Comparison of ENCODE assay signal across 12 cellular contexts in genomic region chrX:126165721-126166401, GRCh38. TPM values are rescaled to one million over a fixed set of nuclear protein-coding genes. Genes with fewer than 3 reads are reported as not detected.
DNase-seq lines count a peak whose midpoint lies in the region; ATAC-seq and TF ChIP-seq lines count a peak whose summit lies in the region.
"Had no signal": no experiment of that assay in that cellular context is flagged by ENCODE, and none has a peak within 500 bp of the region (broad histone marks: within the 10 kb centered on the region; RNA-seq: fewer than 3 reads in every experiment).

TSS of gene DCAF12L2 (minus strand) at chrX:126166289. CDS start at chrX:126165924, 365 bp downstream.

- H3K36me3 ChIP-seq in PC-3 (ENCODE audit: low read depth, low read length) (no peaks in the 10 kb centered on the region), psoas muscle (ENCODE audit: insufficient read depth in 1 of 2, low read depth in 1 of 2) (no peaks in the 10 kb centered on the region)
- H3K36me3 ChIP-seq: neutrophil had no signal

- no CpG with 5 or more reads among the region's 87 CpGs for WGBS in H9 (ENCODE audit: extremely low coverage, insufficient read length, low lambda C conversion rate)
- WGBS in psoas muscle, 3 donors = 1 to 40% (median 2%) methylated on average over 20 to 84 of the region's 87 CpGs

- no peak within 1 kb of the TSS for H2BK120ac ChIP-seq in H9 (ENCODE audit: low read depth, low read length, poor library complexity, severe bottlenecking)

- no peak within 1 kb of the TSS for H3K4ac ChIP-seq in H9 (ENCODE audit: low read depth, low read length)

- H3K23me2 ChIP-seq in H9 (ENCODE audit: insufficient read length, low read depth, low read length, poor library complexity, severe bottlenecking) = no peaks in the 10 kb centered on the region

- H3K56ac ChIP-seq in H9 (ENCODE audit: insufficient read length, low read depth, low read length) = no peak within 1 kb of the TSS

- no peaks in the 10 kb centered on the region for H3K79me1 ChIP-seq in H9 (ENCODE audit: insufficient read depth, low read depth, low read length, poor library complexity, severe bottlenecking)

- no peak within 1 kb of the TSS for H3T11ph ChIP-seq in H9 (ENCODE audit: low read length)

- no TSS peak for BruUV-seq in PC-3 (replicated peaks; lab: Mats Ljungman, UMichigan)

- H3K9me3 Mint-ChIP-seq in H9 = peaks cover 6 to 56% of the 10 kb centered on the region in 2 experiments
- H3K9me3 Mint-ChIP-seq: effector memory CD8-positive, alpha-beta T cell had no signal

- peak within 1 kb of the TSS; percentile 60 for H3K4me3 ChIP-seq in PC-3 (ENCODE audit: low read length)
- H3K4me3 ChIP-seq in psoas muscle = peak within 1 kb of the TSS; percentile 41
- H3K4me3 ChIP-seq: GM12878 had no signal

- no peak within 1 kb of the TSS for H2BK5ac ChIP-seq in H9 (ENCODE audit: insufficient read length, low read length)

- H2BK20ac ChIP-seq in H9 (ENCODE audit: low read depth, low read length, poor library complexity, severe bottlenecking) = no peak within 1 kb of the TSS

- no peak within 1 kb of the TSS for H4K8ac ChIP-seq in H9 (replicated peaks; ENCODE audit: insufficient read length, low read depth, low read length)

- H3K27me3 Mint-ChIP-seq in H9 (ENCODE audit: low read depth) = peaks cover 33% of the 10 kb centered on the region
- H3K27me3 Mint-ChIP-seq: effector memory CD8-positive, alpha-beta T cell had no signal

- H3K27ac Mint-ChIP-seq in H9 = no peak within 1 kb of the TSS
- H3K27ac Mint-ChIP-seq: effector memory CD8-positive, alpha-beta T cell had no signal

- no peak within 1 kb of the TSS for H4K5ac ChIP-seq in H9 (ENCODE audit: insufficient read length, low read depth, low read length)

- peaks cover 0 to 2% (median 0%) of the 10 kb centered on the region in 3 experiments; a peak in 1 of 7 replicates for H3K36me3 Mint-ChIP-seq in H9 (ENCODE audit: insufficient read depth in 1 of 3, low read depth in 3 of 3)

- DNase-seq in H9 (peak; percentile 47), PC-3 (no peak), left ventricle myocardium superior (peak; percentile 27), psoas muscle (peak; percentile 10 to 50), foreskin melanocyte (no peak)
- no peak for DNase-seq in effector CD4-positive, alpha-beta T cell
- DNase-seq: effector memory CD8-positive, alpha-beta T cell; stimulated activated naive CD4-positive, alpha-beta T cell treated with Interleukin-2 at 50 U/mL for 16 hours had no signal

- H3K4me2 ChIP-seq in H9 (ENCODE audit: insufficient read depth, insufficient read length, low read length) = peak within 1 kb of the TSS; percentile 32
- peak within 1 kb of the TSS; percentile 62 for H3K4me2 ChIP-seq in PC-3 (ENCODE audit: low read length)

- H3F3A ChIP-seq in PC-3 (ENCODE audit: low read length, unreplicated experiment) = no peaks in the 10 kb centered on the region

- no peak for TF ChIP-seq CTCF in H9 (conservative IDR thresholded peaks at IDR 0.05)
- no peak for TF ChIP-seq CTCF in PC-3 (conservative IDR thresholded peaks at IDR 0.05; ENCODE audit: low read depth, low read length)
- no peak for TF ChIP-seq CTCF in psoas muscle (IDR thresholded peaks at IDR 0.05)

- H2AFZ ChIP-seq in H9 (ENCODE audit: low read length) = no peak within 1 kb of the TSS
- peak within 1 kb of the TSS; percentile 45 for H2AFZ ChIP-seq in PC-3 (ENCODE audit: low read length)

- H3K27ac ChIP-seq in H9 (ENCODE audit: insufficient read length, low read depth, low read length) (no peak within 1 kb of the TSS), PC-3 (ENCODE audit: low read length) (no peak within 1 kb of the TSS), psoas muscle (no peak within 1 kb of the TSS)
- H3K27ac ChIP-seq: neutrophil had no signal

- ATAC-seq in PC-3 (peak; percentile 61), left ventricle myocardium superior (peak; percentile 24), psoas muscle (no peak), GM18517 (IDR thresholded peaks at IDR 0.05; ENCODE audit: unreplicated experiment) (no peak), GM18498 (IDR thresholded peaks at IDR 0.05; ENCODE audit: unreplicated experiment) (no peak)
- ATAC-seq: effector memory CD8-positive, alpha-beta T cell; GM12878 had no signal

- H3K4me3 Mint-ChIP-seq in H9 = peak within 1 kb of the TSS; percentile 61 to 72; a peak in 4 of 5 replicates
- H3K4me3 Mint-ChIP-seq: effector memory CD8-positive, alpha-beta T cell had no signal

- H2AK5ac ChIP-seq in H9 (ENCODE audit: insufficient read length, low read length) = no peak within 1 kb of the TSS

- H3K4me1 Mint-ChIP-seq in H9 = no peaks in the 10 kb centered on the region

- no peak within 1 kb of the TSS for H4K91ac ChIP-seq in H9 (ENCODE audit: insufficient read length, low read depth, low read length)

- peak within 1 kb of the TSS; percentile 63 for H3K14ac ChIP-seq in H9 (ENCODE audit: insufficient read depth, low read length)

- H3K9me3 ChIP-seq in H9 (ENCODE audit: control insufficient read depth, low read depth, low read length) (peaks cover 3% of the 10 kb centered on the region), PC-3 (ENCODE audit: low read length) (no peaks in the 10 kb centered on the region), psoas muscle (no peaks in the 10 kb centered on the region)
- H3K9me3 ChIP-seq: neutrophil had no signal

- no peak within 1 kb of the TSS for H2BK12ac ChIP-seq in H9 (ENCODE audit: insufficient read length, low read depth, low read length)

- H3K23ac ChIP-seq in H9 (ENCODE audit: insufficient read length, low read depth, low read length) = no peak within 1 kb of the TSS

- H3K9ac ChIP-seq in H9 (ENCODE audit: extremely low read depth, insufficient read length, low read length) (no peak within 1 kb of the TSS), PC-3 (ENCODE audit: low read length) (no peak within 1 kb of the TSS)

- H3K4me1 ChIP-seq in H9 (ENCODE audit: insufficient read depth, low read length) (no peaks in the 10 kb centered on the region), PC-3 (ENCODE audit: insufficient read depth, low read length) (no peaks in the 10 kb centered on the region), psoas muscle (no peaks in the 10 kb centered on the region)

- no peak within 1 kb of the TSS for H2BK15ac ChIP-seq in H9 (ENCODE audit: low read depth, low read length)

- H3K18ac ChIP-seq in H9 (ENCODE audit: insufficient read length, low read depth, low read length) = no peak within 1 kb of the TSS

- POLR2A ChIA-PET in PC-3 (lab: Charles Lee; ENCODE audit: unreplicated experiment) = no interaction called here

- CTCF ChIA-PET in PC-3 (lab: Charles Lee) = no interaction called here

- H4K20me1 ChIP-seq in H9 (ENCODE audit: control insufficient read depth, insufficient read depth, insufficient read length) (no peaks in the 10 kb centered on the region), PC-3 (ENCODE audit: low read length) (no peaks in the 10 kb centered on the region)

- no peaks in the 10 kb centered on the region for H3K9me2 ChIP-seq in PC-3 (replicated peaks; ENCODE audit: low read length)

- H3K79me2 ChIP-seq in H9 (ENCODE audit: insufficient read depth, low read length) (no peaks in the 10 kb centered on the region), PC-3 (ENCODE audit: low read length) (no peaks in the 10 kb centered on the region)

- intact Hi-C loops in PC-3 (cut with micrococcal nuclease) (no loop called here), left ventricle myocardium superior (cut with micrococcal nuclease) (no loop called here), psoas muscle (cut with DNase I) (no loop called here)

- no peaks in the 10 kb centered on the region; the same call in 1 of the 2 replicates for H3K27me3 ChIP-seq in H9 (ENCODE audit: insufficient read depth, low read length)
- no peaks in the 10 kb centered on the region for H3K27me3 ChIP-seq in PC-3 (ENCODE audit: low read length)
- H3K27me3 ChIP-seq in psoas muscle (ENCODE audit: insufficient read depth in 3 of 3, low read length in 2 of 3) = peaks cover 0 to 2% (median 0%) of the 10 kb centered on the region in 3 donors

RNA-seq across cellular contexts. Expression of gene DCAF12L2, which starts in this region (rescaled TPM):
- 1.1 and 1.2 TPM in 2 replicates for total RNA-seq in H9 (2021)
- total RNA-seq in PC-3 (2014; rRNA removed) = 0.44 and 0.69 TPM in 2 replicates
- total RNA-seq in left ventricle myocardium superior = 0.10 TPM
- total RNA-seq in psoas muscle = under 1 TPM in 3 of 4 donors, not detected in 1; 0.08 to 0.10 (median 0.08) TPM
- under 1 TPM; 0.03 to 0.13 (median 0.07) TPM for polyA plus RNA-seq in psoas muscle
- total RNA-seq: GM12878 had no signal
- polyA plus RNA-seq: GM12878 had no signal

Comparison
In these comparisons a context has a peak if more than half of its experiments do, and no peak if none do; other contexts are left out.
1. Peak in ATAC-seq, H3K4me3 ChIP-seq and H3K4me2 ChIP-seq in PC-3; RNA of the gene not detected or under 1 TPM.
2. Peak in DNase-seq and ATAC-seq in left ventricle myocardium superior; RNA of the gene not detected or under 1 TPM.
3. Peak in DNase-seq and H3K4me3 ChIP-seq in psoas muscle; RNA of the gene not detected or under 1 TPM.